11 cellular contexts compared by ENCODE assay signal in genomic region chr18:49944681-49945080, GRCh38.
DNase-seq lines count a peak whose midpoint lies in the region; ATAC-seq and TF ChIP-seq lines count a peak whose summit lies in the region.
"Had no signal": no experiment of that assay in that cellular context is flagged by ENCODE, and none has a peak within 500 bp of the region (broad histone marks: within the 10 kb centered on the region; RNA-seq: fewer than 3 reads in every experiment).

No MANE protein-coding gene starts in this region.

- DNase-seq in EH (ENCODE audit: low read depth): peak; percentile 12
- no peak for DNase-seq in HFFc6
- DNase-seq in astrocyte of the spinal cord (ENCODE audit: low read depth, low spot score): no peak
- no peak for DNase-seq in right lobe of liver
- no peak for DNase-seq in head of caudate nucleus
- DNase-seq in GM19238 (ENCODE audit: insufficient read length, low spot score): no peak
- DNase-seq in caudate nucleus (lab: John Stamatoyannopoulos, UW): no peak
- DNase-seq in CD4-positive, alpha-beta memory T cell: no peak
- DNase-seq: GOT3; occipital lobe; stimulated activated CD8-positive, alpha-beta memory T cell treated with anti-CD3 and anti-CD28 coated beads, Interleukin-4, amount 100 ng/mL, for 48 hours had no signal

- no peak overlapping the region for H3K27ac ChIP-seq in right lobe of liver
- no peak overlapping the region for H3K27ac ChIP-seq in caudate nucleus (ENCODE audit: low read depth, low read length)
- H3K27ac ChIP-seq in CD4-positive, alpha-beta memory T cell (ENCODE audit: low read depth, low read length): no peak overlapping the region

- in situ Hi-C loops in astrocyte of the spinal cord (cut with HindIII; ENCODE audit: low sequenced_read_pairs): no loop called here

- no peaks in the 10 kb centered on the region for H3K4me1 ChIP-seq in right lobe of liver
- H3K4me1 ChIP-seq in CD4-positive, alpha-beta memory T cell (ENCODE audit: insufficient read depth, low read length): peaks cover 4% of the 10 kb centered on the region

- no peak for TF ChIP-seq POLR2A in right lobe of liver (IDR thresholded peaks at IDR 0.05)

- peak; percentile 41 to 67 (median 50) for ATAC-seq in right lobe of liver

- H3K9me3 ChIP-seq in right lobe of liver: no peaks in the 10 kb centered on the region
- no peaks in the 10 kb centered on the region for H3K9me3 ChIP-seq in CD4-positive, alpha-beta memory T cell (ENCODE audit: control insufficient read depth in 1 of 2, low read length in 2 of 2)

- peaks cover 5% of the 10 kb centered on the region; the same call in 1 of the 2 replicates for H3K27me3 Mint-ChIP-seq in HFFc6 (ENCODE audit: insufficient read depth)
- peaks cover 0 to 11% of the 10 kb centered on the region in 2 donors for H3K27me3 Mint-ChIP-seq in CD4-positive, alpha-beta memory T cell

- CTCF ChIA-PET in CD4-positive, alpha-beta memory T cell (lab: Charles Lee; ENCODE audit: partially characterized antibody): no interaction called here

- POLR2A ChIA-PET in CD4-positive, alpha-beta memory T cell (lab: Charles Lee; ENCODE audit: partially characterized antibody): no interaction called here

- no peaks in the 10 kb centered on the region for H3K9me3 Mint-ChIP-seq in HFFc6
- H3K9me3 Mint-ChIP-seq in CD4-positive, alpha-beta memory T cell: peaks cover 0 to 5% (median 0%) of the 10 kb centered on the region in 8 donors

- no peaks in the 10 kb centered on the region for H3K36me3 Mint-ChIP-seq in HFFc6 (ENCODE audit: low read depth)
- no peaks in the 10 kb centered on the region for H3K36me3 Mint-ChIP-seq in CD4-positive, alpha-beta memory T cell

- H3K36me3 ChIP-seq in right lobe of liver: no peaks in the 10 kb centered on the region
- H3K36me3 ChIP-seq in CD4-positive, alpha-beta memory T cell (ENCODE audit: insufficient read depth, low read length): no peaks in the 10 kb centered on the region

- peaks cover 6% of the 10 kb centered on the region; the same call in 1 of the 2 replicates for H3K4me1 Mint-ChIP-seq in HFFc6 (ENCODE audit: low read depth)
- peaks cover 2 to 10% (median 6%) of the 10 kb centered on the region in 4 donors for H3K4me1 Mint-ChIP-seq in CD4-positive, alpha-beta memory T cell

- intact Hi-C loops in right lobe of liver (cut with DNase I): no loop called here
- intact Hi-C loops in head of caudate nucleus (cut with DNase I): no loop called here
- intact Hi-C loops in CD4-positive, alpha-beta memory T cell (cut with micrococcal nuclease): no loop called here

- no peak overlapping the region for H3K4me3 ChIP-seq in astrocyte of the spinal cord (ENCODE audit: low read depth, low read length)
- no peak overlapping the region for H3K4me3 ChIP-seq in right lobe of liver
- no peak overlapping the region for H3K4me3 ChIP-seq in CD4-positive, alpha-beta memory T cell (ENCODE audit: low read length in 2 of 2)

- H3K27me3 ChIP-seq in right lobe of liver: no peaks in the 10 kb centered on the region
- H3K27me3 ChIP-seq in CD4-positive, alpha-beta memory T cell (ENCODE audit: insufficient read depth, low read length): no peaks in the 10 kb centered on the region

- TF ChIP-seq CTCF in HFFc6 (IDR thresholded peaks at IDR 0.05): peak; percentile 41; the same call in 1 of the 2 replicates
- TF ChIP-seq CTCF in astrocyte of the spinal cord (IDR thresholded peaks at IDR 0.05; ENCODE audit: low read depth, low read length): peak; percentile 21
- TF ChIP-seq CTCF in right lobe of liver (IDR thresholded peaks at IDR 0.05): peak in 2 of 4 donors; percentile 20 to 31

- H3K4me3 Mint-ChIP-seq in HFFc6: no peak overlapping the region; the same call in 1 of the 2 replicates
- H3K4me3 Mint-ChIP-seq in CD4-positive, alpha-beta memory T cell: peak overlapping the region in 1 of 8 donors; percentile 5

- no peak overlapping the region for H3K27ac Mint-ChIP-seq in HFFc6
- no peak overlapping the region for H3K27ac Mint-ChIP-seq in CD4-positive, alpha-beta memory T cell

- WGBS in right lobe of liver (ENCODE audit: insufficient coverage, low coverage, low lambda C conversion rate, missing lambda C conversion rate): 76% methylated on average over 8 of the region's 8 CpGs
